ENCODE assay signal across 11 cellular contexts in the genomic region with DNA sequence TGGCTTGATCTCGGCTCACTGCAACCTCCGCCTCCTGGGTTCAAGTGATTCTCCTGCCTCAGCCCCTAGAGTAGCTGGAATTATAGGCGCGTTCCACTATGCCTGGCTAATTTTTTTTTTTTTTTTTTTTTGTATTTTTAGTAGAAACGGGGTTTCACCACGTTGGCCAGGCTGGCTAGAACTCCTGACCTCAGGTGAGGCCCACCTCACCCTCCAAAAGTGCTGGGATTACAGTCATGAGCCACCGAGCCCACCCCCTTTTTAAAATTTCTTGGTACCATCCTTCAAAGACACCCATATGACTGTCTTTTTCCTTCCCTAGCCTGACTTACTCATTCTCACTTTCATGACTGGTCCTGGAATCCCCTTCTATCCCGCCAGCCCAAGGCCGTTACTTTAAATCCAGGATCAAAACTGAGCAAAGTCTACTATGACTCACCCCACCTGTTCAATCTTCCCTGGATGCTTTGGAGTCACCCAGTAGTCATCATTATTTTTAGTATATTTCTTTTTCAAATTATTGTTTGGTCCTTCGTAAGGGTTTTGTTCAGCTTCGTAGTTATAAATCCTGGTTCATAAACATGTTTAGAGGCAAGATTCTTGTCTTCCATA. TPM values are rescaled to one million over a fixed set of nuclear protein-coding genes. Genes with fewer than 3 reads are reported as not detected.
DNase-seq lines count a peak whose midpoint lies in the region; ATAC-seq and TF ChIP-seq lines count a peak whose summit lies in the region.
"Had no signal": no experiment of that assay in that cellular context is flagged by ENCODE, and none has a peak within 500 bp of the region (broad histone marks: within the 10 kb centered on the region; RNA-seq: fewer than 3 reads in every experiment).

No MANE protein-coding gene starts in this region.

- H3K27me3 Mint-ChIP-seq in CD8-positive, alpha-beta memory T cell = no peaks in the 10 kb centered on the region
- no peaks in the 10 kb centered on the region for H3K27me3 Mint-ChIP-seq in activated T-helper 2 cell treated with anti-CD3 and anti-CD28 coated beads, Interferon-gamma antibody, Interleukin-2, Interleukin-4, amounts not matched to agents 10 μg/mL and 5 μg/mL and 100 μg/mL, durations not matched to agents 14 hours and 24 hours and 36 hours (ENCODE audit: low read depth)
- no peaks in the 10 kb centered on the region for H3K27me3 Mint-ChIP-seq in naive B cell

- peaks cover 0 to 18% (median 0%) of the 10 kb centered on the region in 3 donors for H3K36me3 Mint-ChIP-seq in CD8-positive, alpha-beta memory T cell
- H3K36me3 Mint-ChIP-seq in activated T-helper 2 cell treated with anti-CD3 and anti-CD28 coated beads, Interferon-gamma antibody, Interleukin-2, Interleukin-4, amounts not matched to agents 10 μg/mL and 5 μg/mL and 100 μg/mL, durations not matched to agents 14 hours and 24 hours and 36 hours (ENCODE audit: low read depth) = peaks cover 19% of the 10 kb centered on the region
- no peaks in the 10 kb centered on the region for H3K36me3 Mint-ChIP-seq in naive B cell

- no peaks in the 10 kb centered on the region for H3K27me3 ChIP-seq in CD8-positive, alpha-beta memory T cell (ENCODE audit: insufficient read depth, low read length, poor library complexity, severe bottlenecking)

- peak overlapping the region in 5 of 8 donors; percentile 20 to 98 (median 66) for H3K27ac Mint-ChIP-seq in CD8-positive, alpha-beta memory T cell
- peak overlapping the region; percentile 5 for H3K27ac Mint-ChIP-seq in activated T-helper 2 cell treated with anti-CD3 and anti-CD28 coated beads, Interferon-gamma antibody, Interleukin-2, Interleukin-4, amounts not matched to agents 10 μg/mL and 5 μg/mL and 100 μg/mL, durations not matched to agents 14 hours and 24 hours and 36 hours
- H3K27ac Mint-ChIP-seq in naive B cell = peak overlapping the region in 2 of 6 donors; percentile 13 to 62

- POLR2A ChIA-PET in CD8-positive, alpha-beta memory T cell (lab: Charles Lee) = no interaction called here

- no peaks in the 10 kb centered on the region for H3K9me3 ChIP-seq in CD8-positive, alpha-beta memory T cell (ENCODE audit: low read length)
- H3K9me3 ChIP-seq in mucosa of descending colon = no peaks in the 10 kb centered on the region
- H3K9me3 ChIP-seq: thoracic aorta had no signal

- no peak for TF ChIP-seq CTCF in mucosa of descending colon (IDR thresholded peaks at IDR 0.05)

- CTCF ChIA-PET in CD8-positive, alpha-beta memory T cell (lab: Charles Lee) = no interaction called here

- peaks cover 31 to 40% (median 39%) of the 10 kb centered on the region in 3 donors for H3K4me1 Mint-ChIP-seq in CD8-positive, alpha-beta memory T cell
- H3K4me1 Mint-ChIP-seq in activated T-helper 2 cell treated with anti-CD3 and anti-CD28 coated beads, Interferon-gamma antibody, Interleukin-2, Interleukin-4, amounts not matched to agents 10 μg/mL and 5 μg/mL and 100 μg/mL, durations not matched to agents 14 hours and 24 hours and 36 hours (ENCODE audit: low read depth) = peaks cover 43% of the 10 kb centered on the region
- peaks cover 27 to 34% (median 31%) of the 10 kb centered on the region in 3 donors for H3K4me1 Mint-ChIP-seq in naive B cell

- no peak for DNase-seq in CD8-positive, alpha-beta memory T cell
- peak; percentile 41 for DNase-seq in HPDE6-E6E7 (ENCODE audit: extremely low spot score)
- no peak for DNase-seq in activated T-helper 2 cell treated with anti-CD3 and anti-CD28 coated beads, Interferon-gamma antibody, Interleukin-2, Interleukin-4, amounts not matched to agents 10 μg/mL and 5 μg/mL and 100 μg/mL, durations not matched to agents 14 hours and 24 hours and 36 hours (ENCODE audit: low spot score)
- no peak for DNase-seq in naive B cell
- DNase-seq in cerebellar cortex (ENCODE audit: low spot score) = no peak
- no peak for DNase-seq in 8988T
- no peak for DNase-seq in mucosa of descending colon
- DNase-seq: kidney had no signal

- no peak for ATAC-seq in naive B cell (ENCODE audit: low read depth in 2 of 2)
- no peak for ATAC-seq in activated CD4-positive, CD25-positive, alpha-beta regulatory T cell treated with anti-CD3 and anti-CD28 coated beads, Interleukin-2, amount 50 U/mL, for 24 hours
- ATAC-seq in mucosa of descending colon = no peak
- ATAC-seq: sciatic nerve had no signal

- H3K36me3 ChIP-seq in CD8-positive, alpha-beta memory T cell (ENCODE audit: insufficient read depth, low read length) = peaks cover 5% of the 10 kb centered on the region
- no peaks in the 10 kb centered on the region for H3K36me3 ChIP-seq in mucosa of descending colon (ENCODE audit: low read depth)
- H3K36me3 ChIP-seq: thoracic aorta had no signal

- no peak overlapping the region for H3K27ac ChIP-seq in CD8-positive, alpha-beta memory T cell (ENCODE audit: low read depth, low read length)

- intact Hi-C loops in activated T-helper 2 cell treated with anti-CD3 and anti-CD28 coated beads, Interferon-gamma antibody, Interleukin-2, Interleukin-4, amounts not matched to agents 10 μg/mL and 5 μg/mL and 100 μg/mL, durations not matched to agents 14 hours and 24 hours and 36 hours (cut with micrococcal nuclease) = loop anchor here (2.0 to 5.0 kb wide), 3 partner anchors 80 to 285 kb away; partner anchors contain the start of gene WDR41
- intact Hi-C loops in mucosa of descending colon (cut with DNase I, micrococcal nuclease) = no loop called here

- H3K4me3 Mint-ChIP-seq in CD8-positive, alpha-beta memory T cell = peak overlapping the region in 6 of 7 donors; percentile 18 to 92 (median 82)
- peak overlapping the region; percentile 48 for H3K4me3 Mint-ChIP-seq in activated T-helper 2 cell treated with anti-CD3 and anti-CD28 coated beads, Interferon-gamma antibody, Interleukin-2, Interleukin-4, amounts not matched to agents 10 μg/mL and 5 μg/mL and 100 μg/mL, durations not matched to agents 14 hours and 24 hours and 36 hours (ENCODE audit: low read depth)
- H3K4me3 Mint-ChIP-seq in naive B cell = peak overlapping the region; percentile 1 to 96 (median 66)

- peaks cover 31% of the 10 kb centered on the region for H3K4me1 ChIP-seq in CD8-positive, alpha-beta memory T cell (ENCODE audit: insufficient read depth, low read length)
- peaks cover 13% of the 10 kb centered on the region for H3K4me1 ChIP-seq in mucosa of descending colon (ENCODE audit: low read depth)

- no peaks in the 10 kb centered on the region for H3K9me3 Mint-ChIP-seq in CD8-positive, alpha-beta memory T cell
- H3K9me3 Mint-ChIP-seq in activated T-helper 2 cell treated with anti-CD3 and anti-CD28 coated beads, Interferon-gamma antibody, Interleukin-2, Interleukin-4, amounts not matched to agents 10 μg/mL and 5 μg/mL and 100 μg/mL, durations not matched to agents 14 hours and 24 hours and 36 hours = no peaks in the 10 kb centered on the region
- H3K9me3 Mint-ChIP-seq in naive B cell = no peaks in the 10 kb centered on the region

- H3K4me3 ChIP-seq in CD8-positive, alpha-beta memory T cell (ENCODE audit: low read length) = no peak overlapping the region
- no peak overlapping the region for H3K4me3 ChIP-seq in mucosa of descending colon

RNA-seq across cellular contexts. Expression of gene TBCA, which starts 1.2 kb away (rescaled TPM):
- total RNA-seq in CD8-positive, alpha-beta memory T cell = 100 to 1,000 TPM; 237 to 239 TPM
- 193 TPM for polyA plus RNA-seq in CD8-positive, alpha-beta memory T cell
- 260 and 267 TPM in 2 replicates for total RNA-seq in activated T-helper 2 cell treated with anti-CD3 and anti-CD28 coated beads, Interferon-gamma antibody, Interleukin-2, Interleukin-4, amounts not matched to agents 10 μg/mL and 5 μg/mL and 100 μg/mL, durations not matched to agents 14 hours and 24 hours and 36 hours
- polyA plus RNA-seq in naive B cell (ENCODE audit: low read depth in 6 of 6) = 100 to 1,000 TPM; 155 to 208 (median 192) TPM
- 100 to 1,000 TPM in 2 of 3 donors, 10 to 100 TPM in 1; 79.7 to 136 (median 111) TPM for total RNA-seq in mucosa of descending colon
